Comparison of ENCODE assay signal across 26 cellular contexts in the genomic region with DNA sequence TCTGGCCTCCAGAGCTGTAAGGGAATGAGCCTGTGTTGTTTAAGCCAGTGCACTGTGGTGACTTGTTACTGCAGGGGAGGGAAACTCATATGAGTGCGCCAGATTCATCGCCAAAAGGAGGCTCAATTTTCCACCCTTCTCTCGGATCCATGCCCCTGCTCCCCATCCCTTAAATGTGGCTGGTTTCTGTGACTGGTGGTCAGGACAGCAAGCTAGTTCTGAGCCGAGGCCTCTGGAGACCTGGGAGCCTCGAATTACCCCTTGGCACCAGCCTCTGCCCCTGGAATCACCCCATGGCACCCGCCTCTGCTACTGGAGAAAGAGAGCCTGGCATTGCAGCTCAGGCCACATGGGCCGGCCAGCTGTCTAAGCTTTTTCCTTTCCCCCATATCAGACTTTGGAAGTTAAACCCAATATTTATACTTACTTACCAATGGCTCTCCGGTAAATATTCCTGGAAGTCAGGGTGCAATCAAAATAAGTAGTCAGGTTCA. TPM values are rescaled to one million over a fixed set of nuclear protein-coding genes. Genes with fewer than 3 reads are reported as not detected.
"Had no signal": no experiment of that assay in that cellular context is flagged by ENCODE, and none has a peak within 500 bp of the region (broad histone marks: within the 10 kb centered on the region; RNA-seq: fewer than 3 reads in every experiment).

No MANE protein-coding gene starts in this region.

- H3K9ac ChIP-seq: SK-N-SH had no signal

- DNase-seq: KBM-7, MV-4-11, NCI-H1048, NCI-H1105, NCI-H1417, NCI-H146, NCI-H1694 treated with DMSO at 0.1 percent for 48 hours, NCI-H1930, NCI-H2081, NCI-H2107, NCI-H226, NCI-H446, NCI-H510A, NCI-H524 treated with DMSO at 0.1 percent for 48 hours, NCI-H69, NCI-H774, PC-3, SHP77, SK-N-SH had no signal

- H3K9me2 ChIP-seq: SK-N-SH had no signal

- H3K4me2 ChIP-seq: SK-N-SH had no signal

- H3K27ac ChIP-seq: RWPE1 had no signal

- ATAC-seq: Panc1, PC-3 had no signal

- H3K9me3 ChIP-seq: SK-N-SH had no signal

RNA-seq across cellular contexts. Expression of a gene that starts 58.2 kb away (rescaled TPM):
- total RNA-seq: HT-29, LHCN-M2, MCF 10A, OCI-LY7, PC-3, SK-MEL-5 had no signal
- polyA plus RNA-seq: SK-N-SH had no signal
